ENCODE assay signal across 1 cellular context in genomic region chr14:100849432-100849831, GRCh38.
TF ChIP-seq lines count a peak whose summit lies in the region.

No MANE protein-coding gene starts in this region.

TF ChIP-seq in HepG2, 621 proteins besides CTCF, POLR2A, EP300 and RAD21:
- no peak for TF ChIP-seq CREM (IDR thresholded peaks at IDR 0.05)
- no peak for TF ChIP-seq CREM (CRISPR knock-in tag; IDR thresholded peaks at IDR 0.05)
- no peak for TF ChIP-seq MTF1 (CRISPR knock-in tag; IDR thresholded peaks at IDR 0.05)
- no peak for TF ChIP-seq ZMYM2 (CRISPR knock-in tag; IDR thresholded peaks at IDR 0.05)
- no peak for TF ChIP-seq PHF5A (CRISPR knock-in tag; IDR thresholded peaks at IDR 0.05; ENCODE audit: low read depth, unreplicated experiment)
- no peak for TF ChIP-seq RERE (CRISPR knock-in tag; IDR thresholded peaks at IDR 0.05; ENCODE audit: low read depth)
- no peak for TF ChIP-seq XBP1 (CRISPR knock-in tag; IDR thresholded peaks at IDR 0.05)
- TF ChIP-seq XRCC5 (optimal IDR thresholded peaks at IDR 0.05; ENCODE audit: low read length): no peak
